ENCODE assay signal across 10 cellular contexts in the genomic region with DNA sequence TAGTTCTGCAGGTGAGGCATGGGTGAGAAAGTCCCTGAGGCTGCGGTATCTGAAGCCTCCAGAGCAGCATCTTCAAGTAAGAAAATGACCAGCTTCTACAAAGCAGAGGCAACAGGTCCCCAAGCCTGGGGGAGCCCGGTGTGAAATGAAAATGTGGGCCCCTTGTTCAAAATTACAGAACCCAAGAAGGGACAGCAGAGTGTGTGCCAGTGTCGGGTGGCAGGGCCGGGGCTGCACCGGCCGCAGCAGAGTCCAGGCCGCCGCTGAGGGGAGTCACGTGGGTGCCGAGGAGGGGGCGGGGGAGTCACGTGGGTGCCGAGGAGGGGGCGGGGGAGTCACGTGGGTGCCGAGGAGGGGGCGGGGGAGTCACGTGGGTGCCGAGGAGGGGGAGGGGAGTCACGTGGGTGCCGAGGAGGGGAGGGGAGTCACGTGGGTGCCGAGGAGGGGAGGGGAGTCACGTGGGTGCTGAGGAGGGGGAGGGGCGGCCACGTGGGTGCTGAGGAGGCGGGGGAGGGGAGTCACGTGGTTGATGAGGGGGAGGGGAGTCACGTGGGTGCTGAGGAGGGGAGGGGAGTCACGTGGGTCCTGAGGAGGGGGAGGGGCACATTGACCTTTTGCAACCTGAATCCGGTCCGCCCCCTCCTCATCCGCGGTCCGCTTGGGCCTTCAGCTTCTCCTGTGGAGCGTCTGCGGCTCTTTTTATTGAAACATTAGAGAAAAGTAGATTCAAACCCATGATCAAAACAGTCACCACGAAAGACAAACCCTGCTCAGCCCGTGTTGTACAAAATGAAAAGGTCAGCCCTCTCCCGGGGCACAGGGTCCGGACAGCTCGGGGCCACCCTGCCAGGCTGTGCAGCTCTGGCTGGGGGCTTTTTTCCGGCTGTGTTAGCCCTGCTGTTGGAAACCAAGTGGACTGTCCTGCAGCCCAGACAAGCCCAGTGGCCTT. TPM values are rescaled to one million over a fixed set of nuclear protein-coding genes. Genes with fewer than 3 reads are reported as not detected.
DNase-seq lines count a peak whose midpoint lies in the region; ATAC-seq, FAIRE-seq and TF ChIP-seq lines count a peak whose summit lies in the region.
"Had no signal": no experiment of that assay in that cellular context is flagged by ENCODE, and none has a peak within 500 bp of the region (broad histone marks: within the 10 kb centered on the region; RNA-seq: fewer than 3 reads in every experiment).

No MANE protein-coding gene starts in this region.

- H3K9me3 ChIP-seq in Panc1 (ENCODE audit: control insufficient read depth, insufficient read depth, low read depth, low read length) (no peaks in the 10 kb centered on the region), adipocyte (ENCODE audit: control insufficient read depth, low read length) (no peaks in the 10 kb centered on the region)
- H3K9me3 ChIP-seq: breast epithelium had no signal

- H3K4me1 ChIP-seq in Panc1 (ENCODE audit: control insufficient read depth, insufficient read depth, low read length): peaks cover 8% of the 10 kb centered on the region; the same call in 1 of the 2 replicates
- H3K4me1 ChIP-seq in adipocyte (ENCODE audit: control insufficient read depth, insufficient read depth, low read length): peaks cover 7% of the 10 kb centered on the region
- H3K4me1 ChIP-seq: breast epithelium had no signal

- no TSS peak for BruUV-seq in Panc1 (replicated peaks; lab: Mats Ljungman, UMichigan)

- H3K4me3 ChIP-seq in Panc1 (ENCODE audit: low read depth in 2 of 2, low read length in 2 of 2) (peak overlapping the region in 1 of 2 experiments; percentile 19; a peak in 1 of 4 replicates), adipocyte (ENCODE audit: low read length) (peak overlapping the region; percentile 28)
- H3K4me3 ChIP-seq: skin epidermis had no signal

- POLR2A ChIA-PET in Panc1 (lab: Charles Lee): interaction anchor here (0.7 kb wide), 1 partner anchor 152 kb away, joined by 3 read pairs; no protein-coding TSS in a partner anchor

- intact Hi-C loops in Panc1 (cut with micrococcal nuclease; ENCODE audit: unreplicated experiment): no loop called here

- H3K4me1 Mint-ChIP-seq in osteocyte (ENCODE audit: unreplicated experiment): no peaks in the 10 kb centered on the region

- in situ Hi-C loops in Panc1 (cut with HindIII; ENCODE audit: low pct_unique_long_range_greater_than_20kb, low sequenced_read_pairs): no loop called here

- H3K27ac Mint-ChIP-seq in osteocyte (ENCODE audit: unreplicated experiment): no peak overlapping the region

- FAIRE-seq in D721Med (lab: Jason Lieb, UNC): no peak

- DNase-seq in D341Med (ENCODE audit: low spot score) (peak; percentile 78), HT1080 (ENCODE audit: low read depth) (peak; percentile 57), Panc1 (ENCODE audit: low read depth, low spot score) (no peak), adipocyte (ENCODE audit: low read depth) (peak; percentile 67), osteocyte (ENCODE audit: extremely low spot score, unreplicated experiment) (peak; percentile 76), midbrain (lab: John Stamatoyannopoulos, UW) (no peak), kidney tubule cell (ENCODE audit: low spot score) (no peak), D721Med (ENCODE audit: insufficient read length, low spot score) (no peak)

- no peak overlapping the region for H3K4me3 Mint-ChIP-seq in osteocyte (ENCODE audit: unreplicated experiment)

- H3K36me3 ChIP-seq in Panc1 (ENCODE audit: control insufficient read depth, insufficient read depth, low read length) (no peaks in the 10 kb centered on the region), adipocyte (ENCODE audit: control insufficient read depth, insufficient read depth, low read length, severe bottlenecking) (no peaks in the 10 kb centered on the region)
- H3K36me3 ChIP-seq: breast epithelium had no signal

- H3K9ac ChIP-seq in adipocyte (ENCODE audit: low read length): peak overlapping the region; percentile 64

- TF ChIP-seq CTCF in Panc1 (IDR thresholded peaks at IDR 0.05) (no peak), osteocyte (IDR thresholded peaks at IDR 0.05) (no peak), D721Med (IDR thresholded peaks at IDR 0.05; ENCODE audit: insufficient read depth, missing control alignments) (no peak)

- H3K9me3 Mint-ChIP-seq in osteocyte (ENCODE audit: unreplicated experiment): no peaks in the 10 kb centered on the region

- peak overlapping the region; percentile 71; the same call in 1 of the 2 replicates for H3K27ac ChIP-seq in Panc1 (ENCODE audit: low read length)

- H3K27me3 ChIP-seq in Panc1 (ENCODE audit: control insufficient read depth, insufficient read depth, low read length) (no peaks in the 10 kb centered on the region), adipocyte (replicated peaks; ENCODE audit: control insufficient read depth, insufficient read depth, low read length) (peaks cover 8% of the 10 kb centered on the region)
- H3K27me3 ChIP-seq: breast epithelium had no signal

- H3K27me3 Mint-ChIP-seq in osteocyte (ENCODE audit: unreplicated experiment): peaks cover 3% of the 10 kb centered on the region

- ATAC-seq in Panc1: 0 out of 2 replicates have a peak, but pooled peaks have one; percentile 16

- CTCF ChIA-PET in Panc1 (lab: Charles Lee): no interaction called here

- no peaks in the 10 kb centered on the region for H3K36me3 Mint-ChIP-seq in osteocyte (ENCODE audit: unreplicated experiment)

RNA-seq across cellular contexts. Expression of gene COLEC11, which starts 10.4 kb away (rescaled TPM):
- 0.72 and 2.2 TPM in 2 replicates for total RNA-seq in HT1080 (2014; rRNA removed; shearing (Covaris generic))
- 0.68 and 1.1 TPM in 2 replicates for polyA plus RNA-seq in HT1080 (2015; cell fraction: cytosol; rRNA removed)
- 0.43 and 1.00 TPM in 2 replicates for polyA plus RNA-seq in HT1080 (2015; cell fraction: nucleus; rRNA removed)
- 0.31 TPM for total RNA-seq in Panc1 (2021; ENCODE audit: unreplicated experiment)
- polyA plus RNA-seq in Panc1 (2012; ENCODE audit: insufficient read length): 0.28 TPM
- total RNA-seq in osteocyte: not detected in 2 replicates

RNA-seq across cellular contexts. Expression of gene RPS7, which starts 30.2 kb away (rescaled TPM):
- 2,795 and 3,239 TPM in 2 replicates for total RNA-seq in HT1080 (2014; rRNA removed; shearing (Covaris generic))
- 3,937 and 4,910 TPM in 2 replicates for polyA plus RNA-seq in HT1080 (2015; cell fraction: cytosol; rRNA removed)
- 1,289 and 1,700 TPM in 2 replicates for polyA plus RNA-seq in HT1080 (2015; cell fraction: nucleus; rRNA removed)
- 1,117 TPM for total RNA-seq in Panc1 (2021; ENCODE audit: unreplicated experiment)
- polyA plus RNA-seq in Panc1 (2012; ENCODE audit: insufficient read length): 852 TPM
- total RNA-seq in osteocyte: 1,082 and 1,101 TPM in 2 replicates

RNA-seq across cellular contexts. Expression of gene RNASEH1, which starts 47.2 kb away (rescaled TPM):
- 56.7 and 60.7 TPM in 2 replicates for total RNA-seq in HT1080 (2014; rRNA removed; shearing (Covaris generic))
- 49.9 and 51.8 TPM in 2 replicates for polyA plus RNA-seq in HT1080 (2015; cell fraction: cytosol; rRNA removed)
- 24.7 and 35.8 TPM in 2 replicates for polyA plus RNA-seq in HT1080 (2015; cell fraction: nucleus; rRNA removed)
- total RNA-seq in Panc1 (2021; ENCODE audit: unreplicated experiment): 43.7 TPM
- 30.7 TPM for polyA plus RNA-seq in Panc1 (2012; ENCODE audit: insufficient read length)
- 24.6 and 25.5 TPM in 2 replicates for total RNA-seq in osteocyte

RNA-seq across cellular contexts. Expression of gene ALLC, which starts 52.7 kb away (rescaled TPM):
- total RNA-seq in HT1080 (2014; rRNA removed; shearing (Covaris generic)): not detected in 2 replicates
- polyA plus RNA-seq in HT1080 (2015; cell fraction: cytosol; rRNA removed): 0.14 TPM in 1 of 2 replicates, not detected in the other
- 0.39 and 0.53 TPM in 2 replicates for polyA plus RNA-seq in HT1080 (2015; cell fraction: nucleus; rRNA removed)
- total RNA-seq in Panc1 (2021; ENCODE audit: unreplicated experiment): not detected
- polyA plus RNA-seq in Panc1 (2012; ENCODE audit: insufficient read length): not detected
- total RNA-seq in osteocyte: not detected in 2 replicates

Comparison
In these comparisons a context has a peak if more than half of its experiments do, and no peak if none do; other contexts are left out.
1. DNase-seq: peak in D341Med (single experiment), HT1080 (single experiment), adipocyte (single experiment) and osteocyte (single experiment); none in Panc1 (single experiment), midbrain (single experiment), kidney tubule cell (single experiment) and D721Med (single experiment).